Comparison of ENCODE assay signal across 17 cellular contexts in the genomic region with DNA sequence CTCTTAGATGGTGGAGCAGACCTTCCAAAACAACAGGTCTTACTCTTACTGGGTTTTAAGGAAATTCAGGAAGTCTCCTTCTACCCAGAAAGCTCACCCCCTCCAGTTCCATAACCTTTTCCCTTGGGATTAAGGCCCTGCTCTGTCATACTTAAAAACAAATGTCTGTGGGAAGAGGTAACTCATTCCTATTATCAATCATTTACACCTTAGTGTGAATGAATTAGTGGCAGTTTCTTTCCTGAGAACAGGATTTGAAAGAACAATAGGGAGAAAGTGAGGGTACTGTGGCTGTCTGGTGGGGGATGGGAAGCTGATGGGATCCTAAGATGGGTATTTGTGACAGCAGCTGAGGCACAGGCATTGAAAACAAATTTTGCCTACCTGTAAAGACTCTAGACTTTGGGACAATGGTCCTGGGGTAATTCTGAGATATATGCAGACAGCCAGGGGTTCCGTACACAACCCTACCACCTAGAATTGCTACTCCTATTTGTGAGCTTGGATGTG.
"Had no signal": no experiment of that assay in that cellular context is flagged by ENCODE, and none has a peak within 500 bp of the region (broad histone marks: within the 10 kb centered on the region; RNA-seq: fewer than 3 reads in every experiment).

No MANE protein-coding gene starts in this region.

- H3K4me3 ChIP-seq: left lung had no signal

- ATAC-seq: activated CD4-positive, CD25-positive, alpha-beta regulatory T cell treated with anti-CD3 and anti-CD28 coated beads, Interleukin-2, amount 50 U/mL, for 24 hours; right cardiac atrium had no signal

- H3K36me3 ChIP-seq: left lung had no signal

- H3K27ac Mint-ChIP-seq: activated naive CD8-positive, alpha-beta T cell treated with anti-CD3 and anti-CD28 coated beads for 36 hours; activated T-helper 1 cell treated with anti-CD3 and anti-CD28 coated beads, Interleukin-12 subunit alpha, Interleukin-12 subunit beta, Interleukin-2, Interleukin-4 antibody, amounts not matched to agents 30 ng/mL and 10 ng/mL and 1 ng/mL, durations not matched to agents 14 hours and 24 hours and 36 hours; memory B cell; natural killer cell treated with Interleukin-12 subunit alpha and Interleukin-12 subunit beta and Interleukin-15 and Interleukin-18, amount 100 ng/mL, for 72 hours had no signal

- H3K9me3 Mint-ChIP-seq: activated naive CD8-positive, alpha-beta T cell treated with anti-CD3 and anti-CD28 coated beads for 36 hours; activated T-helper 1 cell treated with anti-CD3 and anti-CD28 coated beads, Interleukin-12 subunit alpha, Interleukin-12 subunit beta, Interleukin-2, Interleukin-4 antibody, amounts not matched to agents 30 ng/mL and 10 ng/mL and 1 ng/mL, durations not matched to agents 14 hours and 24 hours and 36 hours; memory B cell; natural killer cell treated with Interleukin-12 subunit alpha and Interleukin-12 subunit beta and Interleukin-15 and Interleukin-18, amount 100 ng/mL, for 72 hours; type B pancreatic cell had no signal

- DNase-seq: activated CD4-positive, alpha-beta T cell treated with anti-CD3 and anti-CD28 coated beads, Interleukin-2, amount 50 U/mL, for 1 hour; activated naive CD8-positive, alpha-beta T cell treated with anti-CD3 and anti-CD28 coated beads for 36 hours; left lung; occipital lobe; right cardiac atrium; stimulated activated CD4-positive, alpha-beta T cell treated with anti-CD3 and anti-CD28 coated beads, Interleukin-4, amount 100 ng/mL, for 24 hours; stimulated activated naive CD4-positive, alpha-beta T cell; substantia nigra; T-helper 2 cell had no signal

- H3K9me3 ChIP-seq: left lung had no signal

- H3K27me3 ChIP-seq: left lung had no signal

- H3K36me3 Mint-ChIP-seq: activated naive CD8-positive, alpha-beta T cell treated with anti-CD3 and anti-CD28 coated beads for 36 hours; memory B cell; natural killer cell treated with Interleukin-12 subunit alpha and Interleukin-12 subunit beta and Interleukin-15 and Interleukin-18, amount 100 ng/mL, for 72 hours had no signal

- H3K27ac ChIP-seq: left lung had no signal

- H3K4me3 Mint-ChIP-seq: activated naive CD8-positive, alpha-beta T cell treated with anti-CD3 and anti-CD28 coated beads for 36 hours; activated T-helper 1 cell treated with anti-CD3 and anti-CD28 coated beads, Interleukin-12 subunit alpha, Interleukin-12 subunit beta, Interleukin-2, Interleukin-4 antibody, amounts not matched to agents 30 ng/mL and 10 ng/mL and 1 ng/mL, durations not matched to agents 14 hours and 24 hours and 36 hours; memory B cell; natural killer cell treated with Interleukin-12 subunit alpha and Interleukin-12 subunit beta and Interleukin-15 and Interleukin-18, amount 100 ng/mL, for 72 hours; type B pancreatic cell had no signal

- FAIRE-seq: bronchial epithelial cell, islet of Langerhans, small intestine had no signal
